In genomic region chr5:67548520-67549262, GRCh38 we compare ENCODE assay signal across 18 cellular contexts.
DNase-seq lines count a peak whose midpoint lies in the region; ATAC-seq and TF ChIP-seq lines count a peak whose summit lies in the region.
"Had no signal": no experiment of that assay in that cellular context is flagged by ENCODE, and none has a peak within 500 bp of the region (broad histone marks: within the 10 kb centered on the region; RNA-seq: fewer than 3 reads in every experiment).

No MANE protein-coding gene starts in this region.

- H3K9me2 ChIP-seq in Loucy (replicated peaks; ENCODE audit: low read depth, low read length): no peaks in the 10 kb centered on the region

- intact Hi-C loops in CD4-positive, alpha-beta memory T cell (cut with micrococcal nuclease): no loop called here

- H3F3A ChIP-seq in Loucy (ENCODE audit: low read depth): no peaks in the 10 kb centered on the region

- H3K79me2 ChIP-seq in Loucy (ENCODE audit: insufficient read depth, low read length): no peaks in the 10 kb centered on the region

- H3K18ac ChIP-seq in neuronal stem cell (ENCODE audit: low read length): no peak overlapping the region

- CTCF ChIA-PET in CD4-positive, alpha-beta memory T cell (lab: Charles Lee; ENCODE audit: partially characterized antibody): no interaction called here

- no peak overlapping the region for H3K23ac ChIP-seq in neuronal stem cell (ENCODE audit: low read depth, low read length, poor library complexity)

- H3K27ac Mint-ChIP-seq in CD4-positive, alpha-beta memory T cell: peak overlapping the region in 2 of 7 donors; percentile 31 to 40
- peak overlapping the region in 1 of 10 donors; percentile 17 for H3K27ac Mint-ChIP-seq in naive thymus-derived CD8-positive, alpha-beta T cell
- H3K27ac Mint-ChIP-seq: H9, mesothelial cell of epicardium had no signal

- WGBS in neuronal stem cell (ENCODE audit: extremely low coverage in 2 of 2, insufficient read length in 2 of 2, insufficient replicate concordance in 1 of 2), 2 donors: no CpG with 5 or more reads among the region's 8 CpGs

- no peak overlapping the region for H3K4me3 ChIP-seq in CD4-positive, alpha-beta memory T cell (ENCODE audit: low read length in 2 of 2)
- H3K4me3 ChIP-seq in Loucy (ENCODE audit: low read length, poor library complexity, severe bottlenecking): peak overlapping the region; percentile 4
- H3K4me3 ChIP-seq in neuronal stem cell (ENCODE audit: low read length in 2 of 2): no peak overlapping the region
- H3K4me3 ChIP-seq: SK-N-MC, testis had no signal

- H2AFZ ChIP-seq in Loucy (ENCODE audit: low read length) (peak overlapping the region; percentile 96), neuronal stem cell (ENCODE audit: low read length) (no peak overlapping the region)

- no peak overlapping the region for H2AK5ac ChIP-seq in neuronal stem cell (ENCODE audit: low read depth, low read length)

- H2BK12ac ChIP-seq in neuronal stem cell (ENCODE audit: low read length): no peak overlapping the region

- no peaks in the 10 kb centered on the region for H3K27me3 Mint-ChIP-seq in CD4-positive, alpha-beta memory T cell
- no peaks in the 10 kb centered on the region for H3K27me3 Mint-ChIP-seq in naive thymus-derived CD8-positive, alpha-beta T cell

- peaks cover 0 to 2% (median 0%) of the 10 kb centered on the region in 8 donors for H3K9me3 Mint-ChIP-seq in CD4-positive, alpha-beta memory T cell
- H3K9me3 Mint-ChIP-seq in naive thymus-derived CD8-positive, alpha-beta T cell: no peaks in the 10 kb centered on the region
- H3K9me3 Mint-ChIP-seq: H9, mesothelial cell of epicardium had no signal

- no peak for DNase-seq in CD4-positive, alpha-beta memory T cell
- DNase-seq in fibroblast of peridontal ligament (ENCODE audit: extremely low read depth): peak; percentile 9
- DNase-seq in naive thymus-derived CD8-positive, alpha-beta T cell: no peak
- no peak for DNase-seq in NCI-H226
- no peak for DNase-seq in iPS-NIHi7 (ENCODE audit: extremely low spot score)
- no peak for DNase-seq in neuronal stem cell (ENCODE audit: low spot score)
- DNase-seq: activated CD4-positive, alpha-beta T cell treated with anti-CD3 and anti-CD28 coated beads, Interleukin-2, amount 50 U/mL, for 1 hour; activated T-cell treated with anti-CD3 and anti-CD28 coated beads, Interleukin-2, amount 50 U/mL, for 48 hours; H9; NCI-H1694 treated with DMSO at 0.1 percent for 48 hours; PC-3; stimulated activated CD4-positive, alpha-beta T cell treated with anti-CD3 and anti-CD28 coated beads, Interleukin-4, amount 100 ng/mL, for 24 hours; stimulated activated CD8-positive, alpha-beta memory T cell treated with anti-CD3 and anti-CD28 coated beads, Interleukin-4, amount 100 ng/mL, for 48 hours; testis had no signal

- no peaks in the 10 kb centered on the region for H4K20me1 ChIP-seq in Loucy (ENCODE audit: insufficient read depth, low read length, poor library complexity, severe bottlenecking)

- H2BK5ac ChIP-seq in neuronal stem cell (ENCODE audit: low read length): no peak overlapping the region

- no peak for TF ChIP-seq CTCF in Loucy (conservative IDR thresholded peaks at IDR 0.05; ENCODE audit: low read length)

- no peaks in the 10 kb centered on the region for H3K36me3 ChIP-seq in CD4-positive, alpha-beta memory T cell (ENCODE audit: insufficient read depth, low read length)
- H3K36me3 ChIP-seq in Loucy (ENCODE audit: insufficient read depth, low read length) (no peaks in the 10 kb centered on the region), neuronal stem cell (replicated peaks in 1 of 2; ENCODE audit: control insufficient read depth in 2 of 2, insufficient read depth in 2 of 2, low read length in 2 of 2) (no peaks in the 10 kb centered on the region)

- peak overlapping the region; percentile 60 for H3K4me2 ChIP-seq in Loucy (ENCODE audit: low read depth, low read length, poor library complexity, severe bottlenecking)
- H3K4me2 ChIP-seq in neuronal stem cell (ENCODE audit: insufficient read depth, low read length, poor library complexity, severe bottlenecking): no peak overlapping the region

- no peak overlapping the region for H3K14ac ChIP-seq in neuronal stem cell (ENCODE audit: low read length)

- H3K36me3 Mint-ChIP-seq in CD4-positive, alpha-beta memory T cell: no peaks in the 10 kb centered on the region
- no peaks in the 10 kb centered on the region for H3K36me3 Mint-ChIP-seq in naive thymus-derived CD8-positive, alpha-beta T cell
- H3K36me3 Mint-ChIP-seq: mesothelial cell of epicardium had no signal

- H3K9ac ChIP-seq in Loucy (ENCODE audit: low read depth, low read length, poor library complexity, severe bottlenecking) (no peak overlapping the region), neuronal stem cell (ENCODE audit: low read depth, low read length, poor library complexity) (no peak overlapping the region)

- POLR2A ChIA-PET in CD4-positive, alpha-beta memory T cell (lab: Charles Lee; ENCODE audit: partially characterized antibody): no interaction called here
- POLR2A ChIA-PET in naive thymus-derived CD8-positive, alpha-beta T cell (lab: Charles Lee): interaction anchor here (0.9 kb wide), 1 partner anchor 11 kb away, joined by 3 read pairs; no protein-coding TSS in a partner anchor

- H4K8ac ChIP-seq in neuronal stem cell (ENCODE audit: low read depth, low read length): no peak overlapping the region

- peak overlapping the region in 7 of 8 donors; percentile 55 to 72 (median 67) for H3K4me3 Mint-ChIP-seq in CD4-positive, alpha-beta memory T cell
- peak overlapping the region in 6 of 10 donors; percentile 5 to 60 (median 42) for H3K4me3 Mint-ChIP-seq in naive thymus-derived CD8-positive, alpha-beta T cell
- H3K4me3 Mint-ChIP-seq: H9, mesothelial cell of epicardium had no signal

- no peak overlapping the region for H3K27ac ChIP-seq in CD4-positive, alpha-beta memory T cell (ENCODE audit: low read depth, low read length)
- H3K27ac ChIP-seq in neuronal stem cell (replicated peaks; ENCODE audit: low read length): no peak overlapping the region
- H3K27ac ChIP-seq: SK-N-MC, testis had no signal

- no peaks in the 10 kb centered on the region for H3K27me3 ChIP-seq in CD4-positive, alpha-beta memory T cell (ENCODE audit: insufficient read depth, low read length)
- H3K27me3 ChIP-seq in Loucy (ENCODE audit: insufficient read depth, low read length, poor library complexity, severe bottlenecking) (no peaks in the 10 kb centered on the region), neuronal stem cell (ENCODE audit: control insufficient read depth in 3 of 3, insufficient read depth in 3 of 3, low read depth in 1 of 3, low read length in 3 of 3) (no peaks in the 10 kb centered on the region)
- H3K27me3 ChIP-seq: testis had no signal

- H3K4me1 Mint-ChIP-seq in CD4-positive, alpha-beta memory T cell: peaks cover 11 to 20% (median 16%) of the 10 kb centered on the region in 4 donors
- H3K4me1 Mint-ChIP-seq in naive thymus-derived CD8-positive, alpha-beta T cell: peaks cover 5 to 16% (median 8%) of the 10 kb centered on the region in 4 donors
- H3K4me1 Mint-ChIP-seq: H9 had no signal

- no peak overlapping the region for H2BK15ac ChIP-seq in neuronal stem cell (ENCODE audit: low read length)

- no peak for ATAC-seq in naive thymus-derived CD8-positive, alpha-beta T cell
- ATAC-seq in GM18502 (IDR thresholded peaks at IDR 0.05; ENCODE audit: poor library complexity, unreplicated experiment): no peak
- ATAC-seq: PC-3 had no signal

- no peak overlapping the region for H4K91ac ChIP-seq in neuronal stem cell (ENCODE audit: low read depth, low read length, poor library complexity)

- H2BK120ac ChIP-seq in neuronal stem cell (ENCODE audit: low read depth, low read length): no peak overlapping the region

- H3K79me1 ChIP-seq in neuronal stem cell (ENCODE audit: low read depth, low read length): no peaks in the 10 kb centered on the region

- no peaks in the 10 kb centered on the region for H3K9me3 ChIP-seq in CD4-positive, alpha-beta memory T cell (ENCODE audit: control insufficient read depth in 1 of 2, low read length in 2 of 2)
- H3K9me3 ChIP-seq in Loucy (ENCODE audit: insufficient read depth, low read depth, low read length): no peaks in the 10 kb centered on the region
- no peaks in the 10 kb centered on the region for H3K9me3 ChIP-seq in neuronal stem cell (replicated peaks in 1 of 2; ENCODE audit: control insufficient read depth in 2 of 2, insufficient read depth in 1 of 2, low read depth in 1 of 2, low read length in 2 of 2)
- H3K9me3 ChIP-seq: testis had no signal

- H3K4ac ChIP-seq in neuronal stem cell (ENCODE audit: low read length): no peak overlapping the region

- H3K4me1 ChIP-seq in CD4-positive, alpha-beta memory T cell (ENCODE audit: insufficient read depth, low read length): no peaks in the 10 kb centered on the region
- peaks cover 8% of the 10 kb centered on the region for H3K4me1 ChIP-seq in Loucy (ENCODE audit: insufficient read depth, low read length, poor library complexity, severe bottlenecking)
- H3K4me1 ChIP-seq in neuronal stem cell (ENCODE audit: control insufficient read depth in 2 of 2, insufficient read depth in 1 of 2, low read depth in 1 of 2, low read length in 2 of 2): no peaks in the 10 kb centered on the region
- H3K4me1 ChIP-seq: testis had no signal
